ENCODE assay signal across 28 cellular contexts in the genomic region with DNA sequence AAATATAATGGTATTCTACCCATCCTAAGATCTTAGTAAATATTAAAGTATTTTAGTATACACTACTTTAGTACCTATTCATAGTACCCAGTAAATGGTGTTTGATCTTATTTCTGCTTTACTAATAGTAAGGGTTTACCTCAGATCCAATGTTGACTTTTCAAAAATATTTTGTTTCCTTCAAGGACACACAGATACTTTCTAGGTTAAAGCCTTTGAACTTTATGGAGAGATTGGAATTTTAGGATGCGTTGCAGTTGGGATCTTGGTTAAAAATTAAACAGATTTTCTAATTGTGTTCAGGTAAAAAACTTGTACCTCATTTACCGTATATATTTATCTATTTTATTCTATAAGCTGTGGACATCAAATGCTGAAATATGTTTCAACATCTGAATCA.
"Had no signal": no experiment of that assay in that cellular context is flagged by ENCODE, and none has a peak within 500 bp of the region (broad histone marks: within the 10 kb centered on the region; RNA-seq: fewer than 3 reads in every experiment).

No MANE protein-coding gene starts in this region.

- H3K9me3 Mint-ChIP-seq: stimulated activated effector memory CD8-positive, alpha-beta T cell treated with anti-CD3 and anti-CD28 coated beads, Interleukin-12 subunit alpha, Interleukin-12 subunit beta, amount 100 ng/mL, for 72 hours; stimulated activated memory B cell treated with anti-CD40 and anti-IgM and Interleukin-4, amounts not matched to agents 10 μg/mL and 1 μg/mL and 100 μg/mL, for 72 hours; stimulated activated naive CD8-positive, alpha-beta T cell treated with anti-CD3 and anti-CD28 coated beads, Interleukin-15, Interleukin-2, amounts not matched to agents 100 ng/mL and 50 ng/mL, for 24 hours; type B pancreatic cell had no signal

- H3K27ac ChIP-seq: stomach, suprapubic skin, testis, thoracic aorta, thyroid gland, tibial artery, tibial nerve, transverse colon, upper lobe of left lung, upper lobe of right lung, uterus, vagina had no signal

- H3K27me3 Mint-ChIP-seq: stimulated activated naive CD8-positive, alpha-beta T cell treated with anti-CD3 and anti-CD28 coated beads, Interleukin-15, amount 100 ng/mL, for 72 hours; stimulated activated naive CD8-positive, alpha-beta T cell treated with anti-CD3 and anti-CD28 coated beads, Interleukin-15, Interleukin-2, amounts not matched to agents 100 ng/mL and 50 ng/mL, for 24 hours; type B pancreatic cell had no signal

- H3K36me3 Mint-ChIP-seq: stimulated activated memory B cell treated with anti-CD40 and anti-IgM and Interleukin-4, amounts not matched to agents 10 μg/mL and 1 μg/mL and 100 μg/mL, for 72 hours; type B pancreatic cell had no signal

- H3K4me1 ChIP-seq: stomach, suprapubic skin, testis, thyroid gland, tibial artery, tibial nerve, transverse colon, upper lobe of left lung, upper lobe of right lung, uterus, vagina had no signal

- H3K27ac Mint-ChIP-seq: stimulated activated effector memory CD8-positive, alpha-beta T cell treated with anti-CD3 and anti-CD28 coated beads, Interleukin-12 subunit alpha, Interleukin-12 subunit beta, amount 100 ng/mL, for 72 hours; stimulated activated memory B cell treated with anti-CD40 and anti-IgM and Interleukin-4, amounts not matched to agents 10 μg/mL and 1 μg/mL and 100 μg/mL, for 72 hours; stimulated activated naive B cell treated with anti-CD40 and anti-IgM and Interleukin-4, amounts not matched to agents 10 μg/mL and 1 μg/mL and 100 μg/mL, for 72 hours; stimulated activated naive CD8-positive, alpha-beta T cell treated with anti-CD3 and anti-CD28 coated beads, Interleukin-15, amount 100 ng/mL, for 72 hours; stimulated activated naive CD8-positive, alpha-beta T cell treated with anti-CD3 and anti-CD28 coated beads, Interleukin-15, Interleukin-2, amounts not matched to agents 100 ng/mL and 50 ng/mL, for 24 hours; type B pancreatic cell had no signal

- H3K4me1 Mint-ChIP-seq: stimulated activated memory B cell treated with anti-CD40 and anti-IgM and Interleukin-4, amounts not matched to agents 10 μg/mL and 1 μg/mL and 100 μg/mL, for 72 hours; stimulated activated naive B cell treated with anti-CD40 and anti-IgM and Interleukin-4, amounts not matched to agents 10 μg/mL and 1 μg/mL and 100 μg/mL, for 72 hours; stimulated activated naive CD8-positive, alpha-beta T cell treated with anti-CD3 and anti-CD28 coated beads, Interleukin-15, amount 100 ng/mL, for 72 hours had no signal

- ATAC-seq: stimulated activated effector memory CD8-positive, alpha-beta T cell treated with anti-CD3 and anti-CD28 coated beads, Interleukin-12 subunit alpha, Interleukin-12 subunit beta, amount 100 ng/mL, for 72 hours; stimulated activated memory B cell treated with anti-CD40 and anti-IgM and Interleukin-4, amounts not matched to agents 10 μg/mL and 1 μg/mL and 100 μg/mL, for 72 hours; stimulated activated naive B cell treated with anti-CD40 and anti-IgM and Interleukin-4, amounts not matched to agents 10 μg/mL and 1 μg/mL and 100 μg/mL, for 72 hours; stimulated activated naive CD8-positive, alpha-beta T cell treated with anti-CD3 and anti-CD28 coated beads, Interleukin-15, amount 100 ng/mL, for 72 hours; stimulated activated naive CD8-positive, alpha-beta T cell treated with anti-CD3 and anti-CD28 coated beads, Interleukin-15, Interleukin-2, amounts not matched to agents 100 U/mL and 50 U/mL, for 24 hours; upper lobe of right lung had no signal

- H3K36me3 ChIP-seq: stomach, suprapubic skin, thoracic aorta, thyroid gland, tibial artery, tibial nerve, transverse colon, upper lobe of right lung, uterus, vagina had no signal

- H3K4me3 ChIP-seq: stomach, suprapubic skin, testis, thoracic aorta, thyroid gland, tibial artery, tibial nerve, transverse colon, upper lobe of left lung, upper lobe of right lung, uterus, vagina had no signal

- DNase-seq: stimulated activated CD4-positive, alpha-beta T cell treated with anti-CD3 and anti-CD28 coated beads, Interleukin-2, amount 100 ng/mL, for 48 hours; stimulated activated CD4-positive, alpha-beta T cell treated with anti-CD3 and anti-CD28 coated beads, Interleukin-4, amount 100 ng/mL, for 1 hour; stimulated activated CD4-positive, alpha-beta T cell treated with anti-CD3 and anti-CD28 coated beads, Interleukin-4, amount 100 ng/mL, for 24 hours; stimulated activated CD4-positive, alpha-beta T cell treated with anti-CD3 and anti-CD28 coated beads, Interleukin-4, amount 100 ng/mL, for 4 hours; stimulated activated CD8-positive, alpha-beta memory T cell treated with anti-CD3 and anti-CD28 coated beads, Interleukin-4, amount 100 ng/mL, for 48 hours; stimulated activated naive B cell treated with anti-CD40 and anti-IgM and Interleukin-4, amounts not matched to agents 10 μg/mL and 1 μg/mL and 100 μg/mL, for 72 hours; stimulated activated naive CD4-positive, alpha-beta T cell; stimulated activated naive CD4-positive, alpha-beta T cell treated with Interleukin-2 at 50 U/mL for 16 hours; stimulated activated naive CD8-positive, alpha-beta T cell treated with anti-CD3 and anti-CD28 coated beads, Interleukin-15, amount 100 ng/mL, for 72 hours; stimulated activated naive CD8-positive, alpha-beta T cell treated with anti-CD3 and anti-CD28 coated beads, Interleukin-15, Interleukin-2, amounts not matched to agents 100 U/mL and 50 U/mL, for 24 hours; stomach; substantia nigra; testis; thyroid gland; tibial artery; transverse colon; upper lobe of left lung; upper lobe of right lung; uterus had no signal

- H3K27me3 ChIP-seq: stomach, suprapubic skin, testis, thyroid gland, tibial artery, tibial nerve, transverse colon, upper lobe of left lung, upper lobe of right lung, uterus, vagina had no signal

- FAIRE-seq: urothelium cell line had no signal

- H3K4me3 Mint-ChIP-seq: stimulated activated effector memory CD8-positive, alpha-beta T cell treated with anti-CD3 and anti-CD28 coated beads, Interleukin-12 subunit alpha, Interleukin-12 subunit beta, amount 100 ng/mL, for 72 hours; stimulated activated memory B cell treated with anti-CD40 and anti-IgM and Interleukin-4, amounts not matched to agents 10 μg/mL and 1 μg/mL and 100 μg/mL, for 72 hours; stimulated activated naive B cell treated with anti-CD40 and anti-IgM and Interleukin-4, amounts not matched to agents 10 μg/mL and 1 μg/mL and 100 μg/mL, for 72 hours; stimulated activated naive CD8-positive, alpha-beta T cell treated with anti-CD3 and anti-CD28 coated beads, Interleukin-15, amount 100 ng/mL, for 72 hours; stimulated activated naive CD8-positive, alpha-beta T cell treated with anti-CD3 and anti-CD28 coated beads, Interleukin-15, Interleukin-2, amounts not matched to agents 100 ng/mL and 50 ng/mL, for 24 hours; type B pancreatic cell had no signal

- H3K9me3 ChIP-seq: stomach, suprapubic skin, testis, thoracic aorta, thyroid gland, tibial artery, tibial nerve, transverse colon, upper lobe of left lung, upper lobe of right lung, uterus, vagina had no signal
